Comparison of ENCODE assay signal across 20 cellular contexts in genomic region chr10:23192396-23192740, GRCh38. TPM values are rescaled to one million over a fixed set of nuclear protein-coding genes. Genes with fewer than 3 reads are reported as not detected.
DNase-seq lines count a peak whose midpoint lies in the region; ATAC-seq and TF ChIP-seq lines count a peak whose summit lies in the region.
"Had no signal": no experiment of that assay in that cellular context is flagged by ENCODE, and none has a peak within 500 bp of the region (broad histone marks: within the 10 kb centered on the region; RNA-seq: fewer than 3 reads in every experiment).

No MANE protein-coding gene starts in this region.

- H3K9me3 Mint-ChIP-seq in endodermal cell (no peaks in the 10 kb centered on the region), neural crest cell (no peaks in the 10 kb centered on the region)

- H3K9ac ChIP-seq in ES-I3 (ENCODE audit: low read depth, low read length) = peak overlapping the region; percentile 37; the same call in 1 of the 2 replicates
- H3K9ac ChIP-seq in endodermal cell (ENCODE audit: extremely low read depth, low read length, poor library complexity, severe bottlenecking) = no peak overlapping the region

- H3K4me1 ChIP-seq in ES-I3 (ENCODE audit: insufficient read depth, low read length) = 0 out of 2 replicates have a peak, but pooled peaks cover 4% of the 10 kb centered on the region
- no peaks in the 10 kb centered on the region for H3K4me1 ChIP-seq in HEK293 (ENCODE audit: control insufficient read depth, insufficient read depth, low read length)
- no peaks in the 10 kb centered on the region for H3K4me1 ChIP-seq in endodermal cell (ENCODE audit: control insufficient read depth, insufficient read depth, low read length)
- H3K4me1 ChIP-seq: ascending aorta, colonic mucosa had no signal

- H3K4me3 Mint-ChIP-seq in endodermal cell (no peak overlapping the region), neural crest cell (peak overlapping the region; percentile 57)

- ATAC-seq in GM19324 (IDR thresholded peaks at IDR 0.05; ENCODE audit: low FRiP score, unreplicated experiment) (no peak), GM21737 (IDR thresholded peaks at IDR 0.05; ENCODE audit: unreplicated experiment) (no peak), left colon (no peak)

- CTCF ChIA-PET in HEK293 (lab: Yijun Ruan, JAX) = interaction anchor here (0.8 to 0.9 kb wide), 2 partner anchors 9 to 33 kb away, joined by 3 read pairs; no protein-coding TSS in a partner anchor

- intact Hi-C loops in left colon (cut with DNase I, micrococcal nuclease) = no loop called here

- no peak overlapping the region for H3K27ac ChIP-seq in HEK293 (ENCODE audit: extremely low read depth, low read depth, low read length)
- no peak overlapping the region for H3K27ac ChIP-seq in endodermal cell (ENCODE audit: low read depth, low read length)
- H3K27ac ChIP-seq: ascending aorta, colonic mucosa, PC-9, tibial nerve had no signal

- H3K27me3 Mint-ChIP-seq in endodermal cell (ENCODE audit: insufficient read depth) (peaks cover 96% of the 10 kb centered on the region), neural crest cell (ENCODE audit: low read depth) (peaks cover 96% of the 10 kb centered on the region)

- DNase-seq in endodermal cell = peak; percentile 79
- no peak for DNase-seq in neural crest cell (ENCODE audit: low read depth, low spot score)
- DNase-seq in NCI-H526 treated with DMSO at 0.1 percent for 48 hours (lab: John Stamatoyannopoulos, UW) = no peak
- DNase-seq in left colon = no peak
- DNase-seq: activated gamma-delta T cell treated with Interleukin-2 at 50 U/mL for 16 hours, colonic mucosa, foreskin melanocyte, GDM1, MV-4-11, NCI-H2081 treated with DMSO at 0.1 percent for 48 hours, PC-9 had no signal

- peaks cover 100% of the 10 kb centered on the region for H3K27me3 ChIP-seq in endodermal cell (ENCODE audit: control insufficient read depth, insufficient read depth, low read length, poor library complexity, severe bottlenecking)

- H3K4me1 Mint-ChIP-seq in endodermal cell = no peaks in the 10 kb centered on the region
- peaks cover 26% of the 10 kb centered on the region for H3K4me1 Mint-ChIP-seq in neural crest cell

- no peak overlapping the region for H3K27ac Mint-ChIP-seq in endodermal cell
- no peak overlapping the region for H3K27ac Mint-ChIP-seq in neural crest cell (ENCODE audit: unreplicated experiment)

- H3K36me3 ChIP-seq in ES-I3 (ENCODE audit: insufficient read depth, low read length) (no peaks in the 10 kb centered on the region), HEK293 (ENCODE audit: control insufficient read depth in 2 of 2, insufficient read depth in 1 of 2, low read length in 2 of 2) (no peaks in the 10 kb centered on the region), endodermal cell (ENCODE audit: control insufficient read depth, insufficient read depth, low read length) (no peaks in the 10 kb centered on the region)
- H3K36me3 ChIP-seq: ascending aorta, colonic mucosa, tibial nerve had no signal

- H3K9me3 ChIP-seq in ES-I3 (ENCODE audit: control insufficient read depth, insufficient read depth, low read length) (no peaks in the 10 kb centered on the region), HEK293 (ENCODE audit: control insufficient read depth, insufficient read depth, low read depth, low read length) (no peaks in the 10 kb centered on the region), endodermal cell (ENCODE audit: control insufficient read depth, low read length) (peaks cover 4% of the 10 kb centered on the region)
- H3K9me3 ChIP-seq: ascending aorta, colonic mucosa, tibial nerve had no signal

- peak overlapping the region; percentile 5; the same call in 1 of the 2 replicates for H3K4me3 ChIP-seq in HEK293 (ENCODE audit: low read depth, low read length)
- H3K4me3 ChIP-seq in endodermal cell (ENCODE audit: low read length) = no peak overlapping the region
- H3K4me3 ChIP-seq: ascending aorta, colonic mucosa, PC-9, tibial nerve had no signal

- POLR2A ChIA-PET in HEK293 (lab: Yijun Ruan, JAX) = no interaction called here

- TF ChIP-seq CTCF in HEK293 (tag by site-specific recombination; IDR thresholded peaks at IDR 0.05) = no peak
- TF ChIP-seq CTCF in endodermal cell (conservative IDR thresholded peaks at IDR 0.05) = no peak
- no peak for TF ChIP-seq CTCF in neural crest cell (conservative IDR thresholded peaks at IDR 0.05)

- H3K36me3 Mint-ChIP-seq in endodermal cell (ENCODE audit: low read depth) (no peaks in the 10 kb centered on the region), neural crest cell (ENCODE audit: low read depth) (no peaks in the 10 kb centered on the region)

- WGBS in endodermal cell (ENCODE audit: insufficient coverage in 1 of 2, insufficient read length in 1 of 2), 2 experiments = 1 to 3% methylated on average over 16 to 34 of the region's 34 CpGs

TF ChIP-seq in HEK293, 187 proteins besides CTCF, POLR2A, EP300 and RAD21 (continues in another document):
- TF ChIP-seq ZFP69B (tag by site-specific recombination; IDR thresholded peaks at IDR 0.05) (no peak), ZNF544 (tag by site-specific recombination; IDR thresholded peaks at IDR 0.05) (no peak), ZNF561 (tag by site-specific recombination; IDR thresholded peaks at IDR 0.05; ENCODE audit: borderline replicate concordance) (peak; percentile 53; the same call in 1 of the 2 replicates), GLIS1 (tag by site-specific recombination; IDR thresholded peaks at IDR 0.05) (peak; percentile 54; the same call in 1 of the 2 replicates), ZNF335 (tag by site-specific recombination; conservative IDR thresholded peaks at IDR 0.05) (peak; percentile 93), ZBTB26 (tag by site-specific recombination; optimal IDR thresholded peaks at IDR 0.05) (peak; percentile 72), GLIS2 (tag by site-specific recombination; IDR thresholded peaks at IDR 0.05) (peak; percentile 45; the same call in 1 of the 2 replicates), ZIC2 (tag by site-specific recombination; IDR thresholded peaks at IDR 0.05) (0 out of 2 replicates have a peak, but pooled peaks have one; percentile 25), ZBTB10 (tag by site-specific recombination; IDR thresholded peaks at IDR 0.05) (0 out of 2 replicates have a peak, but pooled peaks have one; percentile 31), ZBTB8A (tag by site-specific recombination; IDR thresholded peaks at IDR 0.05) (peak; percentile 11; the same call in 1 of the 2 replicates), PATZ1 (tag by site-specific recombination; IDR thresholded peaks at IDR 0.05) (peak; percentile 47; the same call in 1 of the 2 replicates), ZNF704 (tag by site-specific recombination; IDR thresholded peaks at IDR 0.05) (no peak)

RNA-seq across cellular contexts. Expression of gene PTF1A, which starts 0.3 kb away (rescaled TPM):
- total RNA-seq in endodermal cell (not detected), neural crest cell (0.16 TPM in 1 of 2 replicates, not detected in the other), left colon (not detected)
- 8.0 TPM for polyA plus RNA-seq in endodermal cell (2013, experiment 1 of 2)
- polyA plus RNA-seq in endodermal cell (2013, experiment 2 of 2) = 5.5 TPM
- total RNA-seq: ascending aorta, colonic mucosa, mesenteric fat pad, PC-9, SK-MEL-5, skeletal muscle tissue had no signal
